Comparison of ENCODE assay signal across 1 cellular context in the genomic region with DNA sequence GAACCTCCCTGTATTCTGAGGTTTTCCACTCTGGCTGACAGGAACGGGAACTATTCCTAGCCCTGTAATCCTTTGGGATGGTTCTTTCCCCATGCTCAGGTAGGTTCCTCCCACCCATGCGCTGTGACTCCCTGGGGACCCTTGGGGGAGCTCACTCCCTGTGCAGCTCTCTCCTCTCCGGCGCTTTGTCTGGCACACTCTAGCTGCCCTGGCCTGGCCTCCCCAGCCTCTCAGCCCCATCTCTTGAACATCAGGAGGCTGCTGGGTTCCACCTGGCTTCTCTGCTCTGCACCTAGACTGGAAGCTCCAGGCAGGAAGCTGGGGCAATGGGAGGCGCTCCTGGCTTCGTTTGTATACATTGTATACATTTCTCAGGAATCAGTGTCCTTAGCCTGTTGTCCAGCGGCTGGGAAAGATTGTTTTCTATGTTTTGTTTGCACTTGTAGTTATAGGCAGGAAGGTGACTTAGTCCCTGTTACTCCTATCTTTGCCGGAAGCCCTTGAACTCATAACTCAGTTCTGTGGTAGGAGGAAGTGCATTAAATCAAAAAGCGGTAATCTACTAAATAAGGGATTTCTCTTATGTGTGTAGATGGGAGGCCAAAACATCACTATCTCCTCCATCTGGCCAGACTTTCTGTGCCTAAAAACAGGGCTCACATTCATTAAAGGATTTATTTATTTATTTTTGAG.
TF ChIP-seq lines count a peak whose summit lies in the region.

No MANE protein-coding gene starts in this region.

TF ChIP-seq in GM23338, 12 proteins besides CTCF, POLR2A, EP300 and RAD21:
- TF ChIP-seq POLR2AphosphoS5 (IDR thresholded peaks at IDR 0.05; ENCODE audit: low read depth) (no peak), ZNF114 (CRISPR knock-in tag; IDR thresholded peaks at IDR 0.05) (no peak), EZH2phosphoT487 (IDR thresholded peaks at IDR 0.05; ENCODE audit: unreplicated experiment) (no peak), ZNF331 (CRISPR knock-in tag; IDR thresholded peaks at IDR 0.05; ENCODE audit: low read depth) (no peak), CREB1 (CRISPR knock-in tag; IDR thresholded peaks at IDR 0.05; ENCODE audit: low read depth) (no peak), EZH2 (IDR thresholded peaks at IDR 0.05; ENCODE audit: low read depth, unreplicated experiment) (no peak), JUNB (IDR thresholded peaks at IDR 0.05; ENCODE audit: unreplicated experiment) (no peak), NANOG (IDR thresholded peaks at IDR 0.05; ENCODE audit: borderline replicate concordance) (no peak), STAT1 (IDR thresholded peaks at IDR 0.05; ENCODE audit: unreplicated experiment) (no peak)
- TF ChIP-seq, protein P1, sequence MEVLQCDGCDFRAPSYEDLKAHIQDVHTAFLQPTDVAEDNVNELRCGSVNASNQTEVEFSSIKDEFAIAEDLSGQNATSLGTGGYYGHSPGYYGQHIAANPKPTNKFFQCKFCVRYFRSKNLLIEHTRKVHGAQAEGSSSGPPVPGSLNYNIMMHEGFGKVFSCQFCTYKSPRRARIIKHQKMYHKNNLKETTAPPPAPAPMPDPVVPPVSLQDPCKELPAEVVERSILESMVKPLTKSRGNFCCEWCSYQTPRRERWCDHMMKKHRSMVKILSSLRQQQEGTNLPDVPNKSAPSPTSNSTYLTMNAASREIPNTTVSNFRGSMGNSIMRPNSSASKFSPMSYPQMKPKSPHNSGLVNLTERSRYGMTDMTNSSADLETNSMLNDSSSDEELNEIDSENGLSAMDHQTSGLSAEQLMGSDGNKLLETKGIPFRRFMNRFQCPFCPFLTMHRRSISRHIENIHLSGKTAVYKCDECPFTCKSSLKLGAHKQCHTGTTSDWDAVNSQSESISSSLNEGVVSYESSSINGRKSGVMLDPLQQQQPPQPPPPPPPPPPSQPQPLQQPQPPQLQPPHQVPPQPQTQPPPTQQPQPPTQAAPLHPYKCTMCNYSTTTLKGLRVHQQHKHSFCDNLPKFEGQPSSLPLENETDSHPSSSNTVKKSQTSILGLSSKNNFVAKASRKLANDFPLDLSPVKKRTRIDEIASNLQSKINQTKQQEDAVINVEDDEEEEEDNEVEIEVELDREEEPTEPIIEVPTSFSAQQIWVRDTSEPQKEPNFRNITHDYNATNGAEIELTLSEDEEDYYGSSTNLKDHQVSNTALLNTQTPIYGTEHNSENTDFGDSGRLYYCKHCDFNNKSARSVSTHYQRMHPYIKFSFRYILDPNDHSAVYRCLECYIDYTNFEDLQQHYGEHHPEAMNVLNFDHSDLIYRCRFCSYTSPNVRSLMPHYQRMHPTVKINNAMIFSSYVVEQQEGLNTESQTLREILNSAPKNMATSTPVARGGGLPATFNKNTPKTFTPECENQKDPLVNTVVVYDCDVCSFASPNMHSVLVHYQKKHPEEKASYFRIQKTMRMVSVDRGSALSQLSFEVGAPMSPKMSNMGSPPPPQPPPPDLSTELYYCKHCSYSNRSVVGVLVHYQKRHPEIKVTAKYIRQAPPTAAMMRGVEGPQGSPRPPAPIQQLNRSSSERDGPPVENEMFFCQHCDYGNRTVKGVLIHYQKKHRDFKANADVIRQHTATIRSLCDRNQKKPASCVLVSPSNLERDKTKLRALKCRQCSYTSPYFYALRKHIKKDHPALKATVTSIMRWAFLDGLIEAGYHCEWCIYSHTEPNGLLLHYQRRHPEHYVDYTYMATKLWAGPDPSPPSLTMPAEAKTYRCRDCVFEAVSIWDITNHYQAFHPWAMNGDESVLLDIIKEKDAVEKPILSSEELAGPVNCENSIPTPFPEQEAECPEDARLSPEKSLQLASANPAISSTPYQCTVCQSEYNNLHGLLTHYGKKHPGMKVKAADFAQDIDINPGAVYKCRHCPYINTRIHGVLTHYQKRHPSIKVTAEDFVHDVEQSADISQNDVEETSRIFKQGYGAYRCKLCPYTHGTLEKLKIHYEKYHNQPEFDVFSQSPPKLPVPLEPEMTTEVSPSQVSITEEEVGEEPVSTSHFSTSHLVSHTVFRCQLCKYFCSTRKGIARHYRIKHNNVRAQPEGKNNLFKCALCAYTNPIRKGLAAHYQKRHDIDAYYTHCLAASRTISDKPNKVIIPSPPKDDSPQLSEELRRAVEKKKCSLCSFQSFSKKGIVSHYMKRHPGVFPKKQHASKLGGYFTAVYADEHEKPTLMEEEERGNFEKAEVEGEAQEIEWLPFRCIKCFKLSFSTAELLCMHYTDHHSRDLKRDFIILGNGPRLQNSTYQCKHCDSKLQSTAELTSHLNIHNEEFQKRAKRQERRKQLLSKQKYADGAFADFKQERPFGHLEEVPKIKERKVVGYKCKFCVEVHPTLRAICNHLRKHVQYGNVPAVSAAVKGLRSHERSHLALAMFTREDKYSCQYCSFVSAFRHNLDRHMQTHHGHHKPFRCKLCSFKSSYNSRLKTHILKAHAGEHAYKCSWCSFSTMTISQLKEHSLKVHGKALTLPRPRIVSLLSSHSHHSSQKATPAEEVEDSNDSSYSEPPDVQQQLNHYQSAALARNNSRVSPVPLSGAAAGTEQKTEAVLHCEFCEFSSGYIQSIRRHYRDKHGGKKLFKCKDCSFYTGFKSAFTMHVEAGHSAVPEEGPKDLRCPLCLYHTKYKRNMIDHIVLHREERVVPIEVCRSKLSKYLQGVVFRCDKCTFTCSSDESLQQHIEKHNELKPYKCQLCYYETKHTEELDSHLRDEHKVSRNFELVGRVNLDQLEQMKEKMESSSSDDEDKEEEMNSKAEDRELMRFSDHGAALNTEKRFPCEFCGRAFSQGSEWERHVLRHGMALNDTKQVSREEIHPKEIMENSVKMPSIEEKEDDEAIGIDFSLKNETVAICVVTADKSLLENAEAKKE (CRISPR knock-in tag; IDR thresholded peaks at IDR 0.05), result no peak
- TF ChIP-seq, protein P2, sequence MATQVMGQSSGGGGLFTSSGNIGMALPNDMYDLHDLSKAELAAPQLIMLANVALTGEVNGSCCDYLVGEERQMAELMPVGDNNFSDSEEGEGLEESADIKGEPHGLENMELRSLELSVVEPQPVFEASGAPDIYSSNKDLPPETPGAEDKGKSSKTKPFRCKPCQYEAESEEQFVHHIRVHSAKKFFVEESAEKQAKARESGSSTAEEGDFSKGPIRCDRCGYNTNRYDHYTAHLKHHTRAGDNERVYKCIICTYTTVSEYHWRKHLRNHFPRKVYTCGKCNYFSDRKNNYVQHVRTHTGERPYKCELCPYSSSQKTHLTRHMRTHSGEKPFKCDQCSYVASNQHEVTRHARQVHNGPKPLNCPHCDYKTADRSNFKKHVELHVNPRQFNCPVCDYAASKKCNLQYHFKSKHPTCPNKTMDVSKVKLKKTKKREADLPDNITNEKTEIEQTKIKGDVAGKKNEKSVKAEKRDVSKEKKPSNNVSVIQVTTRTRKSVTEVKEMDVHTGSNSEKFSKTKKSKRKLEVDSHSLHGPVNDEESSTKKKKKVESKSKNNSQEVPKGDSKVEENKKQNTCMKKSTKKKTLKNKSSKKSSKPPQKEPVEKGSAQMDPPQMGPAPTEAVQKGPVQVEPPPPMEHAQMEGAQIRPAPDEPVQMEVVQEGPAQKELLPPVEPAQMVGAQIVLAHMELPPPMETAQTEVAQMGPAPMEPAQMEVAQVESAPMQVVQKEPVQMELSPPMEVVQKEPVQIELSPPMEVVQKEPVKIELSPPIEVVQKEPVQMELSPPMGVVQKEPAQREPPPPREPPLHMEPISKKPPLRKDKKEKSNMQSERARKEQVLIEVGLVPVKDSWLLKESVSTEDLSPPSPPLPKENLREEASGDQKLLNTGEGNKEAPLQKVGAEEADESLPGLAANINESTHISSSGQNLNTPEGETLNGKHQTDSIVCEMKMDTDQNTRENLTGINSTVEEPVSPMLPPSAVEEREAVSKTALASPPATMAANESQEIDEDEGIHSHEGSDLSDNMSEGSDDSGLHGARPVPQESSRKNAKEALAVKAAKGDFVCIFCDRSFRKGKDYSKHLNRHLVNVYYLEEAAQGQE (IDR thresholded peaks at IDR 0.05; ENCODE audit: unreplicated experiment), result no peak
- TF ChIP-seq, protein P3, sequence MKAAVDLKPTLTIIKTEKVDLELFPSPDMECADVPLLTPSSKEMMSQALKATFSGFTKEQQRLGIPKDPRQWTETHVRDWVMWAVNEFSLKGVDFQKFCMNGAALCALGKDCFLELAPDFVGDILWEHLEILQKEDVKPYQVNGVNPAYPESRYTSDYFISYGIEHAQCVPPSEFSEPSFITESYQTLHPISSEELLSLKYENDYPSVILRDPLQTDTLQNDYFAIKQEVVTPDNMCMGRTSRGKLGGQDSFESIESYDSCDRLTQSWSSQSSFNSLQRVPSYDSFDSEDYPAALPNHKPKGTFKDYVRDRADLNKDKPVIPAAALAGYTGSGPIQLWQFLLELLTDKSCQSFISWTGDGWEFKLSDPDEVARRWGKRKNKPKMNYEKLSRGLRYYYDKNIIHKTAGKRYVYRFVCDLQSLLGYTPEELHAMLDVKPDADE (IDR thresholded peaks at IDR 0.05), result no peak
